8 cellular contexts compared by ENCODE assay signal in genomic region chr1:149962039-149962647, GRCh38. TPM values are rescaled to one million over a fixed set of nuclear protein-coding genes. Genes with fewer than 3 reads are reported as not detected.
A peak's percentile ranks its signal among the peaks of the same experiment; 100 is the strongest.
DNase-seq lines count a peak whose midpoint lies in the region; ATAC-seq and TF ChIP-seq lines count a peak whose summit lies in the region.

No MANE protein-coding gene starts in this region.

- peak; percentile 72 for ATAC-seq in activated T-helper 17 cell treated with anti-CD3 and anti-CD28 coated beads, Interleukin-2, amount 50 U/mL, for 72 hours (replicated peaks)
- no peak for ATAC-seq in HG02884 (IDR thresholded peaks at IDR 0.05; ENCODE audit: unreplicated experiment)

- no peak overlapping the region for H3K4me3 Mint-ChIP-seq in activated T-helper 17 cell treated with anti-CD3 and anti-CD28 coated beads, Interleukin-2, amount 50 U/mL, for 72 hours
- no peak overlapping the region for H3K4me3 Mint-ChIP-seq in neural progenitor cell

- no peak overlapping the region for H3K9ac ChIP-seq in neural progenitor cell

- H3K9me3 ChIP-seq in neural progenitor cell (ENCODE audit: low read depth): no peaks in the 10 kb centered on the region

- no peak overlapping the region for H3K27ac Mint-ChIP-seq in activated T-helper 17 cell treated with anti-CD3 and anti-CD28 coated beads, Interleukin-2, amount 50 U/mL, for 72 hours
- H3K27ac Mint-ChIP-seq in neural progenitor cell: no peak overlapping the region

- H3K27me3 Mint-ChIP-seq in activated T-helper 17 cell treated with anti-CD3 and anti-CD28 coated beads, Interleukin-2, amount 50 U/mL, for 72 hours: no peaks in the 10 kb centered on the region
- no peaks in the 10 kb centered on the region for H3K27me3 Mint-ChIP-seq in neural progenitor cell (ENCODE audit: insufficient read depth, low read depth)

- no peak overlapping the region for H3K27ac ChIP-seq in neural progenitor cell

- H3K9me3 Mint-ChIP-seq in activated T-helper 17 cell treated with anti-CD3 and anti-CD28 coated beads, Interleukin-2, amount 50 U/mL, for 72 hours: no peaks in the 10 kb centered on the region
- peaks cover 10% of the 10 kb centered on the region for H3K9me3 Mint-ChIP-seq in neural progenitor cell

- H2AFZ ChIP-seq in neural progenitor cell (replicated peaks): no peak overlapping the region

- DNase-seq in DMS53 treated with DMSO at 0.1 percent for 48 hours (lab: John Stamatoyannopoulos, UW; ENCODE audit: unreplicated experiment): peak; percentile 71
- DNase-seq in HuH-7 (ENCODE audit: low spot score): peak; percentile 41
- peak; percentile 82 for DNase-seq in NOMO-1 treated with DMSO at 0.1 percent for 48 hours (lab: John Stamatoyannopoulos, UW; ENCODE audit: unreplicated experiment)
- peak; percentile 72 for DNase-seq in fibroblast of the conjunctiva (ENCODE audit: low read depth)
- DNase-seq in neural progenitor cell (ENCODE audit: low spot score): peak; percentile 74
- no peak for DNase-seq in GOT3 (lab: John Stamatoyannopoulos, UW)

- no peak overlapping the region for H3K4me3 ChIP-seq in neural progenitor cell

- peaks cover 14% of the 10 kb centered on the region for H3K36me3 ChIP-seq in neural progenitor cell

- H3K4me2 ChIP-seq in neural progenitor cell: no peak overlapping the region

- H3K27me3 ChIP-seq in neural progenitor cell: no peaks in the 10 kb centered on the region

- no peaks in the 10 kb centered on the region for H4K20me1 ChIP-seq in neural progenitor cell (ENCODE audit: low read depth)

- H3K4me1 Mint-ChIP-seq in activated T-helper 17 cell treated with anti-CD3 and anti-CD28 coated beads, Interleukin-2, amount 50 U/mL, for 72 hours: peaks cover 15% of the 10 kb centered on the region
- no peaks in the 10 kb centered on the region for H3K4me1 Mint-ChIP-seq in neural progenitor cell

- TF ChIP-seq CTCF in neural progenitor cell (IDR thresholded peaks at IDR 0.05): peak; percentile 81

- H3K4me1 ChIP-seq in neural progenitor cell: no peaks in the 10 kb centered on the region

- H3K79me2 ChIP-seq in neural progenitor cell (ENCODE audit: low read depth): no peaks in the 10 kb centered on the region

- peaks cover 13% of the 10 kb centered on the region for H3F3A ChIP-seq in neural progenitor cell (ENCODE audit: low read depth)

- H3K36me3 Mint-ChIP-seq in activated T-helper 17 cell treated with anti-CD3 and anti-CD28 coated beads, Interleukin-2, amount 50 U/mL, for 72 hours (ENCODE audit: low read depth): peaks cover 97% of the 10 kb centered on the region
- peaks cover 39% of the 10 kb centered on the region for H3K36me3 Mint-ChIP-seq in neural progenitor cell

RNA-seq across cellular contexts. Expression of gene MTMR11, which starts 25.5 kb away (rescaled TPM):
- total RNA-seq in activated T-helper 17 cell treated with anti-CD3 and anti-CD28 coated beads, Interleukin-2, amount 50 U/mL, for 72 hours: 1 to 10 TPM; 3.0 to 7.9 TPM
- total RNA-seq in neural progenitor cell (ENCODE audit: low replicate concordance): 3.8 and 11.3 TPM in 2 replicates

RNA-seq across cellular contexts. Expression of gene SF3B4, which starts 34.5 kb away (rescaled TPM):
- 10 to 100 TPM; 45.8 to 90.6 TPM for total RNA-seq in activated T-helper 17 cell treated with anti-CD3 and anti-CD28 coated beads, Interleukin-2, amount 50 U/mL, for 72 hours
- total RNA-seq in neural progenitor cell (ENCODE audit: low replicate concordance): 26.1 and 26.4 TPM in 2 replicates

RNA-seq across cellular contexts. Expression of gene SV2A, which starts 44.5 kb away (rescaled TPM):
- 1 to 10 TPM; 5.8 to 7.5 TPM for total RNA-seq in activated T-helper 17 cell treated with anti-CD3 and anti-CD28 coated beads, Interleukin-2, amount 50 U/mL, for 72 hours
- 31.6 and 47.1 TPM in 2 replicates for total RNA-seq in neural progenitor cell (ENCODE audit: low replicate concordance)

RNA-seq across cellular contexts. Expression of gene OTUD7B, which starts 48.4 kb away (rescaled TPM):
- total RNA-seq in activated T-helper 17 cell treated with anti-CD3 and anti-CD28 coated beads, Interleukin-2, amount 50 U/mL, for 72 hours: 10 to 100 TPM; 21.4 to 48.7 TPM
- 10.7 and 15.5 TPM in 2 replicates for total RNA-seq in neural progenitor cell (ENCODE audit: low replicate concordance)
